15 cellular contexts compared by ENCODE assay signal in the genomic region with DNA sequence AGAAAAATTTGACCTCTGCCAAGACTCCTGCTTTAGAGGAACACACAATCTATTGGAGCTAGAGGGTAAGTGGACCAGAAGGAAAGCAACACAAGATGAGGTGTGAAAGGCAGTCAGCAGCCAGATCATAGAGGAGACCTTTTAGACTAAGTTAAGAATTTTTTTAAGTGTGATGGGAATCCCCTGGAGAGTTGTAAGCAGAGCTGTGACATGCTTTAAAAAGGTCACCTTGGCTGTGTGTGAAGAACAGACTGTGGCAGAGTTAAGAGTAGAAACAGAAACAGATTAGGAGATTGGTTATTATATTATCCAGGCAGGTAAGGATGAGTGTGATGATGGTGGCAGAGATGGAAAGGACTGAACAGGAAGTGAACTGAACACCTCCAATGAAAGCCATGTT. TPM values are rescaled to one million over a fixed set of nuclear protein-coding genes. Genes with fewer than 3 reads are reported as not detected.
DNase-seq lines count a peak whose midpoint lies in the region; ATAC-seq and TF ChIP-seq lines count a peak whose summit lies in the region.
"Had no signal": no experiment of that assay in that cellular context is flagged by ENCODE, and none has a peak within 500 bp of the region (broad histone marks: within the 10 kb centered on the region; RNA-seq: fewer than 3 reads in every experiment).

No MANE protein-coding gene starts in this region.

- intact Hi-C loops in left ventricle myocardium superior (cut with micrococcal nuclease): no loop called here

- POLR2A ChIA-PET in GM10248 (lab: Yijun Ruan, JAX): no interaction called here
- POLR2A ChIA-PET in T-cell (lab: Charles Lee): no interaction called here

- peaks cover 0 to 6% (median 2%) of the 10 kb centered on the region in 3 donors for H3K4me1 Mint-ChIP-seq in T-cell

- ATAC-seq in left ventricle myocardium superior: peak; percentile 38
- no peak for ATAC-seq in T-cell (replicated peaks in 1 of 4)
- no peak for ATAC-seq in HG03039 (IDR thresholded peaks at IDR 0.05; ENCODE audit: unreplicated experiment)

- no peak overlapping the region for H3K4me3 Mint-ChIP-seq in T-cell
- H3K4me3 Mint-ChIP-seq: activated naive CD8-positive, alpha-beta T cell had no signal

- DNase-seq in GM10248 (ENCODE audit: extremely low spot score) (peak; percentile 40), GM13976 (ENCODE audit: low spot score) (peak; percentile 43), NAMALWA (ENCODE audit: low spot score) (peak; percentile 9), left ventricle myocardium superior (no peak), T-cell (no peak), iPS-NIHi11 (ENCODE audit: low spot score) (no peak)
- DNase-seq: effector CD4-positive, alpha-beta T cell; GDM1; KBM-7; NCI-H1092 treated with DMSO at 0.1 percent for 48 hours; NK-92 treated with Interleukin-12 subunit alpha and Interleukin-12 subunit beta, amount 100 ng/mL, for 24 hours; stimulated activated CD4-positive, alpha-beta T cell treated with anti-CD3 and anti-CD28 coated beads, Interleukin-4, amount 100 ng/mL, for 1 hour; transverse colon had no signal

- H3K27ac Mint-ChIP-seq in T-cell: no peak overlapping the region
- H3K27ac Mint-ChIP-seq: activated naive CD8-positive, alpha-beta T cell had no signal

- no peaks in the 10 kb centered on the region for H3K27me3 Mint-ChIP-seq in T-cell
- H3K27me3 Mint-ChIP-seq: activated naive CD8-positive, alpha-beta T cell had no signal

- CTCF ChIA-PET in GM10248 (lab: Yijun Ruan, JAX) (interaction anchor here (2.6 kb wide), 1 partner anchor 23 kb away, joined by 12 read pairs; a partner anchor contains a TSS), T-cell (lab: Charles Lee) (interaction anchor here in 1 of 2 donors (0.6 kb wide), 1 partner anchor 88 kb away, joined by 3 read pairs; no protein-coding TSS in a partner anchor)

- in situ Hi-C loops in GM13976 (cut with MboI; ENCODE audit: low sequenced_read_pairs, unreplicated experiment): no loop called here

- TF ChIP-seq CTCF in GM10248 (IDR thresholded peaks at IDR 0.05; ENCODE audit: control extremely low read depth, extremely low read depth, low read depth, missing control alignments): no peak
- no peak for TF ChIP-seq CTCF in GM13976 (IDR thresholded peaks at IDR 0.05; ENCODE audit: borderline replicate concordance, control extremely low read depth, extremely low read depth, insufficient read depth, missing control alignments)

- no peaks in the 10 kb centered on the region for H3K9me3 Mint-ChIP-seq in T-cell

- peaks cover 7% of the 10 kb centered on the region for H3K36me3 Mint-ChIP-seq in T-cell

RNA-seq across cellular contexts. Expression of a gene that starts 23.5 kb away (rescaled TPM):
- total RNA-seq in left ventricle myocardium superior (18.0 TPM), T-cell (1 to 10 TPM; 2.7 to 4.1 (median 3.1) TPM)

RNA-seq across cellular contexts. Expression of a gene that starts 23.6 kb away (rescaled TPM):
- 32.9 TPM for total RNA-seq in left ventricle myocardium superior
- total RNA-seq in T-cell: 10 to 100 TPM; 22.8 to 37.9 (median 32.7) TPM

Comparison
In these comparisons a context has a peak if more than half of its experiments do, and no peak if none do; other contexts are left out.
1. DNase-seq: peak in GM10248 (single experiment), GM13976 (single experiment) and NAMALWA (single experiment); none in left ventricle myocardium superior (single experiment), T-cell (0 of 34) and iPS-NIHi11 (single experiment).